Comparison of ENCODE assay signal across 29 cellular contexts in the genomic region with DNA sequence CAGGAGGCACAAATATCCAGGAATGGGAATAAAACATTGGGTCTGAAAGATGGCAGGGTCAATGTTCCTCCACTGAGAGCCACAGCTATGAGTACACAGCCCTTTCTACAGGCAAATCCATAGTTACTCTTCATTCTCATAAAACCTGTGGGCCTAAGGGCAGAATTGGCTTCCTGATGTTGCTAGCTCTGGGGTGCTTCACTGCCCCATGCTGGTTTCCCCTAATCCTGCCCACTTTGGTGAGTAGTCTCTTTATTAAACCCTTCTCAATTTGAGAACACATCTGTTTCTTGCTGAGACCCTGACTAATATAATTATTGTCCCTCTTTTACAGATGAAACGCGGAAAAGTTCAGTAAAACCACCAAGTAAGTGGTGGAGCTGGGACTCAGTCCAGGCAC.
DNase-seq lines count a peak whose midpoint lies in the region; ATAC-seq, FAIRE-seq and TF ChIP-seq lines count a peak whose summit lies in the region.
"Had no signal": no experiment of that assay in that cellular context is flagged by ENCODE, and none has a peak within 500 bp of the region (broad histone marks: within the 10 kb centered on the region; RNA-seq: fewer than 3 reads in every experiment).

No MANE protein-coding gene starts in this region.

- H3K9me3 ChIP-seq in A673 (ENCODE audit: low read depth, low read length, poor library complexity, severe bottlenecking) (no peaks in the 10 kb centered on the region), HEK293 (ENCODE audit: control insufficient read depth, insufficient read depth, low read depth, low read length) (no peaks in the 10 kb centered on the region), Loucy (ENCODE audit: insufficient read depth, low read depth, low read length) (no peaks in the 10 kb centered on the region), K562 (replicated peaks; ENCODE audit: control insufficient read depth, insufficient read depth, low read depth, low read length) (no peaks in the 10 kb centered on the region), small intestine (ENCODE audit: control insufficient read depth, low read depth) (no peaks in the 10 kb centered on the region)
- H3K9me3 ChIP-seq: BE2C, BLaER1 had no signal

- H3K27ac ChIP-seq in A673 (ENCODE audit: low read depth, low read length, poor library complexity, severe bottlenecking) (no peak overlapping the region), HEK293 (ENCODE audit: extremely low read depth, low read depth, low read length) (no peak overlapping the region), K562 (ENCODE audit: extremely low read depth, low read depth, low read length) (no peak overlapping the region), small intestine (ENCODE audit: low read depth in 1 of 2, low read length in 1 of 2) (no peak overlapping the region)
- H3K27ac ChIP-seq: BLaER1 had no signal

- no peak for TF ChIP-seq RAD21 in K562 (CRISPR knock-in tag; conservative IDR thresholded peaks at IDR 0.05 in 1 of 2, IDR thresholded peaks at IDR 0.05 in 1 of 2)

- CTCF ChIA-PET in A673 (lab: Charles Lee) (interaction anchor here (1.1 kb wide), 1 partner anchor 115 kb away, joined by 3 read pairs; no protein-coding TSS in a partner anchor), HEK293 (lab: Yijun Ruan, JAX) (no interaction called here), K562 (lab: Yijun Ruan, JAX; ENCODE audit: low intra/inter-chr PET ratio) (no interaction called here)

- WGBS in K562 (ENCODE audit: insufficient coverage, low coverage, missing lambda C conversion rate): 69% methylated on average over 2 of the region's 2 CpGs
- 91 to 98% (median 97%) methylated on average over 2 of the region's 2 CpGs for WGBS in small intestine, 3 donors

- H3K79me2 ChIP-seq in Loucy (ENCODE audit: insufficient read depth, low read length) (no peaks in the 10 kb centered on the region), K562 (ENCODE audit: control insufficient read depth, insufficient read depth, low read length) (no peaks in the 10 kb centered on the region)

- DNase-seq in A673 (ENCODE audit: low spot score): peak; percentile 62
- no peak for DNase-seq in K562 (ENCODE audit: extremely low read depth in 1 of 4, low spot score in 3 of 4)
- no peak for DNase-seq in small intestine
- DNase-seq in midbrain (lab: John Stamatoyannopoulos, UW): no peak
- DNase-seq in NCI-H69 (lab: John Stamatoyannopoulos, UW): no peak
- DNase-seq: 8988T; ACHN; BE2C; C1 segment of cervical spinal cord; CD4-positive, alpha-beta memory T cell; CD4-positive, CD25-positive, alpha-beta regulatory T cell; CD8-positive, alpha-beta memory T cell; COR-L47; DMS 273 treated with DMSO at 0.1 percent for 48 hours; DMS153; DMS53; DMS79; DND-41; EL; GDM1 had no signal

- H3K9me2 ChIP-seq in Loucy (replicated peaks; ENCODE audit: low read depth, low read length): no peaks in the 10 kb centered on the region

- no peak for TF ChIP-seq EP300 in K562 (IDR thresholded peaks at IDR 0.05; ENCODE audit: low read length)

- POLR2A ChIA-PET in A673 (lab: Charles Lee; ENCODE audit: low non-redundant PET): no interaction called here
- POLR2A ChIA-PET in HEK293 (lab: Yijun Ruan, JAX): no interaction called here
- POLR2A ChIA-PET in K562 (lab: Yijun Ruan, JAX): interaction anchor here (0.8 to 3.6 kb wide), 3 partner anchors 12 to 146 kb away, joined by 3 to 25 read pairs (median 4); no protein-coding TSS in a partner anchor

- no peaks in the 10 kb centered on the region for H3F3A ChIP-seq in Loucy (ENCODE audit: low read depth)

- H3K27me3 ChIP-seq in A673 (replicated peaks; ENCODE audit: insufficient read depth, low read depth, low read length, poor library complexity) (no peaks in the 10 kb centered on the region), Loucy (ENCODE audit: insufficient read depth, low read length, poor library complexity, severe bottlenecking) (no peaks in the 10 kb centered on the region), K562 (ENCODE audit: control insufficient read depth in 2 of 2, insufficient read depth in 2 of 2, low read length in 2 of 2) (no peaks in the 10 kb centered on the region; a peak in 2 of 5 replicates), small intestine (ENCODE audit: control insufficient read depth in 2 of 2, insufficient read depth in 2 of 2, low read length in 2 of 2) (no peaks in the 10 kb centered on the region)
- H3K27me3 ChIP-seq: BE2C, BLaER1 had no signal

- H4K20me1 ChIP-seq in Loucy (ENCODE audit: insufficient read depth, low read length, poor library complexity, severe bottlenecking) (no peaks in the 10 kb centered on the region), K562 (replicated peaks; ENCODE audit: control insufficient read depth, insufficient read depth, low read length) (no peaks in the 10 kb centered on the region)
- H4K20me1 ChIP-seq: BLaER1 had no signal

- H3K36me3 ChIP-seq in A673 (ENCODE audit: insufficient read depth, low read length, poor library complexity, severe bottlenecking) (no peaks in the 10 kb centered on the region), HEK293 (ENCODE audit: control insufficient read depth in 2 of 2, insufficient read depth in 1 of 2, low read length in 2 of 2) (no peaks in the 10 kb centered on the region), Loucy (ENCODE audit: insufficient read depth, low read length) (no peaks in the 10 kb centered on the region), K562 (ENCODE audit: control insufficient read depth, insufficient read depth, low read length) (no peaks in the 10 kb centered on the region), small intestine (ENCODE audit: control insufficient read depth in 2 of 2, insufficient read depth in 2 of 2, low read length in 2 of 2) (no peaks in the 10 kb centered on the region)
- H3K36me3 ChIP-seq: BE2C, BLaER1 had no signal

- no peak overlapping the region for H3K4me3 ChIP-seq in A673 (ENCODE audit: low read depth, low read length, poor library complexity, severe bottlenecking)
- no peak overlapping the region for H3K4me3 ChIP-seq in HEK293 (ENCODE audit: low read depth, low read length)
- H3K4me3 ChIP-seq in Loucy (ENCODE audit: low read length, poor library complexity, severe bottlenecking): no peak overlapping the region
- no peak overlapping the region for H3K4me3 ChIP-seq in K562
- no peak overlapping the region for H3K4me3 ChIP-seq in small intestine (ENCODE audit: low read depth in 1 of 2, low read length in 2 of 2)
- H3K4me3 ChIP-seq: BLaER1, GM12878 had no signal

- H2AFZ ChIP-seq in Loucy (ENCODE audit: low read length) (peak overlapping the region; percentile 29; the same call in 1 of the 2 replicates), K562 (ENCODE audit: low read depth, low read length) (0 out of 2 replicates have a peak overlapping the region, but pooled peaks have one; percentile 4)

- intact Hi-C loops in A673 (cut with micrococcal nuclease; ENCODE audit: unreplicated experiment): no loop called here
- intact Hi-C loops in K562 (cut with micrococcal nuclease): no loop called here

- FAIRE-seq in K562 (lab: Jason Lieb, UNC) (no peak), small intestine (lab: Jason Lieb, UNC) (no peak)
- FAIRE-seq: A204.1, GM12878, GM12892, GM18507, GM19239 had no signal

- no peaks in the 10 kb centered on the region for H3K4me1 ChIP-seq in A673 (ENCODE audit: insufficient read depth, low read length, poor library complexity, severe bottlenecking)
- peaks cover 9% of the 10 kb centered on the region for H3K4me1 ChIP-seq in HEK293 (ENCODE audit: control insufficient read depth, insufficient read depth, low read length)
- peaks cover 22% of the 10 kb centered on the region for H3K4me1 ChIP-seq in Loucy (ENCODE audit: insufficient read depth, low read length, poor library complexity, severe bottlenecking)
- H3K4me1 ChIP-seq in K562 (replicated peaks in 1 of 2; ENCODE audit: control insufficient read depth in 2 of 2, insufficient read depth in 2 of 2, low read length in 2 of 2): peaks cover 20 to 48% of the 10 kb centered on the region in 2 experiments
- no peaks in the 10 kb centered on the region for H3K4me1 ChIP-seq in small intestine (ENCODE audit: control insufficient read depth in 2 of 2, insufficient read depth in 1 of 2, low read depth in 1 of 2, low read length in 1 of 2)
- H3K4me1 ChIP-seq: BE2C, BLaER1 had no signal

- in situ Hi-C loops in K562 (cut with MboI): no loop called here

- no peak for TF ChIP-seq CTCF in A673 (conservative IDR thresholded peaks at IDR 0.05; ENCODE audit: low read depth, low read length)
- TF ChIP-seq CTCF in HEK293 (tag by site-specific recombination; IDR thresholded peaks at IDR 0.05): no peak
- no peak for TF ChIP-seq CTCF in Loucy (conservative IDR thresholded peaks at IDR 0.05; ENCODE audit: low read length)
- TF ChIP-seq CTCF in K562 (IDR thresholded peaks at IDR 0.05 in 2 of 3, conservative IDR thresholded peaks at IDR 0.05 in 1 of 3; ENCODE audit: insufficient read depth in 2 of 3, low read depth in 1 of 3, low read length in 3 of 3): no peak

- H3K9ac ChIP-seq in Loucy (ENCODE audit: low read depth, low read length, poor library complexity, severe bottlenecking): no peak overlapping the region
- no peak overlapping the region for H3K9ac ChIP-seq in K562 (ENCODE audit: insufficient read depth in 1 of 2, low read depth in 2 of 2, low read length in 2 of 2)
- H3K9ac ChIP-seq: BLaER1 had no signal

- BruUV-seq in A673 (replicated peaks; lab: Mats Ljungman, UMichigan) (no TSS peak), K562 (replicated peaks; lab: Mats Ljungman, UMichigan) (no TSS peak)

- ATAC-seq in K562: no peak
- ATAC-seq in GM19452 (IDR thresholded peaks at IDR 0.05; ENCODE audit: unreplicated experiment): no peak
- ATAC-seq: GM12878 had no signal

- H3K4me2 ChIP-seq in Loucy (ENCODE audit: low read depth, low read length, poor library complexity, severe bottlenecking) (no peak overlapping the region), K562 (ENCODE audit: insufficient read depth, low read length) (no peak overlapping the region)
- H3K4me2 ChIP-seq: BLaER1 had no signal

- no peaks in the 10 kb centered on the region for H3K9me1 ChIP-seq in K562 (ENCODE audit: control insufficient read depth, insufficient read depth, low read length)

- no peak for TF ChIP-seq POLR2A in K562 (conservative IDR thresholded peaks at IDR 0.05)

TF ChIP-seq in HEK293, 187 proteins besides CTCF, POLR2A, EP300 and RAD21 (continues in another document):
- TF ChIP-seq ZNF624 (tag by site-specific recombination; IDR thresholded peaks at IDR 0.05) (no peak), ZNF266 (tag by site-specific recombination; IDR thresholded peaks at IDR 0.05; ENCODE audit: low read depth) (no peak), ZIC2 (tag by site-specific recombination; IDR thresholded peaks at IDR 0.05) (peak; percentile 52), ZFP69B (tag by site-specific recombination; IDR thresholded peaks at IDR 0.05) (no peak)

TF ChIP-seq in K562, 482 proteins besides CTCF, POLR2A, EP300 and RAD21 (continues in another document):
- TF ChIP-seq HNRNPK (IDR thresholded peaks at IDR 0.05; ENCODE audit: low read depth, low read length, poor library complexity, severe bottlenecking) (no peak), ZNF717 (CRISPR knock-in tag; IDR thresholded peaks at IDR 0.05) (no peak), ZNF76 (CRISPR knock-in tag; IDR thresholded peaks at IDR 0.05; ENCODE audit: borderline replicate concordance) (no peak), NCOA6 (IDR thresholded peaks at IDR 0.05) (no peak), ATF7 (IDR thresholded peaks at IDR 0.05) (no peak)
